In the genomic region with DNA sequence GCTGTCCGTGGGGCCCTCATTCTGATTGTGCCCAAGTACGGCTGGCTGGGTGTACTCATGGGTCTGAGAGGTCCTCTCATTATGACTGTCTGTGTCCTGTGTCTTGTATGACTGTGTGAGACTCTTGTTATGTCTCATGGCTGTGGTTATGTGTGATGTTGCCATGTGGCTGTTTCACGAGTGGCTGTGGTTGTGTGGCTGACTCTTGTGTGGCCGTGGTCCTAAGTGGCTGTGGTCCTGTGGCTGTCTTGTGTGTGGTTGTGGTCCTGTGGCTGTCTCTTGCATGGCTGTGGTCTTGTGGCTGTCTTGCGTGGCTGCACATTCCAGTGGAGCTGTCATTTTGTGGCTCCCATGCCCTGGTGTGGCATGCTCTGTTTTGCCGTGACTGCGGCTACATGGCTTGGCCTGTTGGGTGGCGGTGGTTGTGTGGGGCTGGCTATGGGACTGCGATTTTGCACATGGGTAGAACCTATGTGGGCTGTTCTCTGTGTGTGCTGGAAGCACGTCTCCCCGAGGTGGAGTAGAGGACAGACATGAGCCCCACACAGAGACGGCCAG, we compare ENCODE assay signal across 8 cellular contexts. TPM values are rescaled to one million over a fixed set of nuclear protein-coding genes. Genes with fewer than 3 reads are reported as not detected.
DNase-seq lines count a peak whose midpoint lies in the region; ATAC-seq and TF ChIP-seq lines count a peak whose summit lies in the region.

No MANE protein-coding gene starts in this region.

- TF ChIP-seq EP300 in tibial nerve (IDR thresholded peaks at IDR 0.05): no peak

- H3K27me3 Mint-ChIP-seq in activated T-helper 17 cell treated with anti-CD3 and anti-CD28 coated beads, Interleukin-2, amount 50 U/mL, for 72 hours: peaks cover 11% of the 10 kb centered on the region
- H3K27me3 Mint-ChIP-seq in memory B cell: no peaks in the 10 kb centered on the region

- H3K4me1 Mint-ChIP-seq in activated T-helper 17 cell treated with anti-CD3 and anti-CD28 coated beads, Interleukin-2, amount 50 U/mL, for 72 hours: peaks cover 29% of the 10 kb centered on the region
- H3K4me1 Mint-ChIP-seq in memory B cell: peaks cover 33% of the 10 kb centered on the region

- TF ChIP-seq CTCF in 22Rv1 (IDR thresholded peaks at IDR 0.05) (no peak), tibial nerve (IDR thresholded peaks at IDR 0.05) (no peak)

- no peaks in the 10 kb centered on the region for H3K9me3 Mint-ChIP-seq in activated T-helper 17 cell treated with anti-CD3 and anti-CD28 coated beads, Interleukin-2, amount 50 U/mL, for 72 hours
- H3K9me3 Mint-ChIP-seq in memory B cell: no peaks in the 10 kb centered on the region

- H3K27ac ChIP-seq in 22Rv1: peak overlapping the region; percentile 40
- peak overlapping the region in 3 of 4 donors; percentile 84 to 93 (median 88) for H3K27ac ChIP-seq in tibial nerve

- peaks cover 0 to 88% (median 51%) of the 10 kb centered on the region in 4 donors for H3K4me1 ChIP-seq in tibial nerve

- H3K36me3 Mint-ChIP-seq in activated T-helper 17 cell treated with anti-CD3 and anti-CD28 coated beads, Interleukin-2, amount 50 U/mL, for 72 hours (ENCODE audit: low read depth): peaks cover 14% of the 10 kb centered on the region
- H3K36me3 Mint-ChIP-seq in memory B cell: peaks cover 12% of the 10 kb centered on the region

- H3K4me3 ChIP-seq in tibial nerve: peak overlapping the region in 3 of 4 donors; percentile 24 to 57 (median 43)

- peak overlapping the region; percentile 67 for H3K4me3 Mint-ChIP-seq in activated T-helper 17 cell treated with anti-CD3 and anti-CD28 coated beads, Interleukin-2, amount 50 U/mL, for 72 hours
- peak overlapping the region; percentile 95 for H3K4me3 Mint-ChIP-seq in memory B cell

- no peaks in the 10 kb centered on the region for H3K27me3 ChIP-seq in tibial nerve

- 70 to 80% methylated on average over 11 to 12 of the region's 12 CpGs for WGBS in tibial nerve, 2 donors

- DNase-seq in Kasumi-1 (lab: John Stamatoyannopoulos, UW) (peak; percentile 19 to 47), memory B cell (ENCODE audit: low spot score in 2 of 2) (peak in 1 of 2 donors; percentile 58), tibial nerve (ENCODE audit: low spot score in 2 of 2) (no peak), NCI-H2196 treated with DMSO at 0.1 percent for 48 hours (lab: John Stamatoyannopoulos, UW; ENCODE audit: unreplicated experiment) (no peak), OCI-M2 (lab: John Stamatoyannopoulos, UW; ENCODE audit: unreplicated experiment) (no peak)

- H3K36me3 ChIP-seq in tibial nerve: peaks cover 0 to 10% (median 0%) of the 10 kb centered on the region in 3 donors

- peak overlapping the region; percentile 88 for H3K27ac Mint-ChIP-seq in activated T-helper 17 cell treated with anti-CD3 and anti-CD28 coated beads, Interleukin-2, amount 50 U/mL, for 72 hours
- peak overlapping the region; percentile 92 for H3K27ac Mint-ChIP-seq in memory B cell

- H3K9me3 ChIP-seq in tibial nerve: no peaks in the 10 kb centered on the region

- ATAC-seq in activated T-helper 17 cell treated with anti-CD3 and anti-CD28 coated beads, Interleukin-2, amount 50 U/mL, for 72 hours (replicated peaks): peak; percentile 89
- no peak for ATAC-seq in memory B cell (ENCODE audit: low read depth)
- ATAC-seq in GM18498 (IDR thresholded peaks at IDR 0.05; ENCODE audit: unreplicated experiment): no peak

- no peak for TF ChIP-seq POLR2A in tibial nerve (IDR thresholded peaks at IDR 0.05)

RNA-seq across cellular contexts. Expression of gene LYL1, which starts 2.5 kb away (rescaled TPM):
- total RNA-seq in activated T-helper 17 cell treated with anti-CD3 and anti-CD28 coated beads, Interleukin-2, amount 50 U/mL, for 72 hours: 1 to 10 TPM; 1.1 to 1.6 TPM
- 10 to 100 TPM; 21.1 to 43.5 (median 25.8) TPM for total RNA-seq in tibial nerve

RNA-seq across cellular contexts. Expression of gene TRMT1, which starts 16.4 kb away (rescaled TPM):
- 10 to 100 TPM; 66.4 to 83.2 TPM for total RNA-seq in activated T-helper 17 cell treated with anti-CD3 and anti-CD28 coated beads, Interleukin-2, amount 50 U/mL, for 72 hours
- 10 to 100 TPM; 38.4 to 92.7 (median 49.2) TPM for total RNA-seq in tibial nerve

RNA-seq across cellular contexts. Expression of gene NACC1, which starts 18.0 kb away (rescaled TPM):
- total RNA-seq in activated T-helper 17 cell treated with anti-CD3 and anti-CD28 coated beads, Interleukin-2, amount 50 U/mL, for 72 hours: 10 to 100 TPM; 70.8 to 80.6 TPM
- total RNA-seq in tibial nerve: 10 to 100 TPM; 15.3 to 37.1 (median 25.8) TPM

RNA-seq across cellular contexts. Expression of gene STX10, which starts 50.1 kb away (rescaled TPM):
- total RNA-seq in activated T-helper 17 cell treated with anti-CD3 and anti-CD28 coated beads, Interleukin-2, amount 50 U/mL, for 72 hours: 10 to 100 TPM; 76.4 to 91.3 TPM
- total RNA-seq in tibial nerve: 100 to 1,000 TPM in 1 of 4 donors, 10 to 100 TPM in 3; 58.6 to 145 (median 86.6) TPM

RNA-seq across cellular contexts. Expression of gene IER2, which starts 50.1 kb away (rescaled TPM):
- total RNA-seq in activated T-helper 17 cell treated with anti-CD3 and anti-CD28 coated beads, Interleukin-2, amount 50 U/mL, for 72 hours: 100 to 1,000 TPM in 1 of 2 donors, 10 to 100 TPM in 1; 85.9 to 140 TPM
- 10 to 100 TPM; 37.3 to 77.4 (median 58.3) TPM for total RNA-seq in tibial nerve

Comparison
In these comparisons a context has a peak if more than half of its experiments do, and no peak if none do; other contexts are left out.
1. DNase-seq: peak in Kasumi-1 (2 of 2); none in tibial nerve (0 of 2), NCI-H2196 treated with DMSO at 0.1 percent for 48 hours (single experiment) and OCI-M2 (single experiment).
2. RNA of gene LYL1, which starts 2.5 kb away (total RNA-seq): 21.1 to 43.5 TPM in tibial nerve; 1.1 to 1.6 TPM in activated T-helper 17 cell treated with anti-CD3 and anti-CD28 coated beads, Interleukin-2, amount 50 U/mL, for 72 hours; every median in the first group is over 4 times any median in the second.